9 cellular contexts compared by ENCODE assay signal in the genomic region with DNA sequence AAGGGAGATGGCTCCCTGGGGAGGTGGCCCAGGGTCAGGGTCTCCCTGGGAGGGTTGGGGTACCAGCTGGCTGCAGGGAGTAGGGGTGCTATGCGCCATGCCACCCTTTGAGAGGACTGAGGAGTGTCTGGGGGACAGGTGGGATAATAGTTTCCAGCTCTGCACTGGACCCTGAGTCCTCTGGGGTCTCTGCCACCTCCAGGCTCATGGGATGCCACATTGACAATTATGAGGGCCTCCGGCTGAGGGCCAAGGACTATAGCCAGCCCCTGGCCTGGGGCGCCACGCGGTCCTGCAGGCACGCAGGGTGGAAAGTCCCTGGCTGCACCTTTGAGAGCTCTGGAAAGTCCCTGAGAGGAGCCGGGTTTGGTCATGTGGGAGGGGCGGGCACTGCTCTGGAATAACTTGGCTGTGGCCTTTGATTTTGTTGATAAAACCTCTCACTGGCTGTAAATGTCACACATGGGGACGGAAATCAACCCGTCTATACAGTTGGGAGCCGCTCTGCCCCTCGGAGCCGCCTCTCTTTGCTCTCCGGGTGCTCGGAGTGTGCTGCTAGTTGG. TPM values are rescaled to one million over a fixed set of nuclear protein-coding genes. Genes with fewer than 3 reads are reported as not detected.
DNase-seq lines count a peak whose midpoint lies in the region; ATAC-seq, FAIRE-seq and TF ChIP-seq lines count a peak whose summit lies in the region.
"Had no signal": no experiment of that assay in that cellular context is flagged by ENCODE, and none has a peak within 500 bp of the region (broad histone marks: within the 10 kb centered on the region; RNA-seq: fewer than 3 reads in every experiment).

No MANE protein-coding gene starts in this region.

- H3K4me1 ChIP-seq in HCT116 (ENCODE audit: control insufficient read depth in 1 of 2, insufficient read depth in 2 of 2, low read length in 2 of 2) (peaks cover 9 to 23% of the 10 kb centered on the region in 2 experiments), astrocyte (ENCODE audit: insufficient read depth, low read length) (peaks cover 17% of the 10 kb centered on the region), HepG2 (ENCODE audit: insufficient read depth, low read length) (peaks cover 27% of the 10 kb centered on the region)

- H2AFZ ChIP-seq in HCT116 (ENCODE audit: low read depth, low read length, poor library complexity, severe bottlenecking) (no peak overlapping the region), astrocyte (ENCODE audit: low read depth, low read length) (no peak overlapping the region), HepG2 (ENCODE audit: low read length) (no peak overlapping the region)

- peak overlapping the region; percentile 42 for H3K27ac ChIP-seq in HCT116 (ENCODE audit: low read depth, low read length)
- peak overlapping the region; percentile 72 for H3K27ac ChIP-seq in astrocyte (ENCODE audit: low read depth, low read length)
- H3K27ac ChIP-seq in HepG2 (ENCODE audit: extremely low read length, insufficient read depth, low read length): peak overlapping the region; percentile 67

- DNase-seq in EL: peak; percentile 68
- DNase-seq in HCT116 (ENCODE audit: low read depth, low spot score): no peak
- DNase-seq in SW480 (ENCODE audit: low spot score): peak; percentile 72
- DNase-seq in astrocyte (ENCODE audit: low read depth): peak; percentile 74
- DNase-seq in HepG2 (ENCODE audit: low spot score): no peak
- peak; percentile 63 to 82 for DNase-seq in stimulated activated CD8-positive, alpha-beta memory T cell treated with anti-CD3 and anti-CD28 coated beads, Interleukin-15, amount 100 ng/mL, for 4 hours (ENCODE audit: low read depth in 2 of 2)
- no peak for DNase-seq in middle frontal gyrus (ENCODE audit: extremely low spot score, low spot score)
- DNase-seq in NCI-H1930 (lab: John Stamatoyannopoulos, UW): no peak

- TF ChIP-seq POLR2A in HCT116 (IDR thresholded peaks at IDR 0.05; ENCODE audit: borderline replicate concordance, extremely low read depth, insufficient read depth, insufficient read length) (no peak), HepG2 (IDR thresholded peaks at IDR 0.05; ENCODE audit: insufficient read depth in 1 of 2, low read depth in 2 of 2, low read length in 2 of 2) (no peak)

- BruUV-seq in HCT116 (replicated peaks; lab: Mats Ljungman, UMichigan): no TSS peak
- no TSS peak for BruUV-seq in HepG2 (replicated peaks; lab: Mats Ljungman, UMichigan)

- no peaks in the 10 kb centered on the region for H3K27me3 Mint-ChIP-seq in astrocyte (ENCODE audit: low read depth, unreplicated experiment)

- H3K9me3 ChIP-seq in HCT116 (ENCODE audit: control insufficient read depth in 1 of 2, insufficient read depth in 1 of 2, low read depth in 1 of 2, low read length in 2 of 2): no peaks in the 10 kb centered on the region
- H3K9me3 ChIP-seq in astrocyte (ENCODE audit: insufficient read depth, low read depth, low read length): no peaks in the 10 kb centered on the region
- no peaks in the 10 kb centered on the region for H3K9me3 ChIP-seq in HepG2 (ENCODE audit: low read length)

- TF ChIP-seq RAD21 in HCT116 (IDR thresholded peaks at IDR 0.05; ENCODE audit: low read depth) (no peak), HepG2 (CRISPR knock-in tag; IDR thresholded peaks at IDR 0.05) (no peak)

- H3K9ac ChIP-seq in HCT116 (ENCODE audit: low read length) (0 out of 2 replicates have a peak overlapping the region, but pooled peaks have one; percentile 43), astrocyte (ENCODE audit: low read length) (peak overlapping the region; percentile 65), HepG2 (ENCODE audit: insufficient read depth, low read depth, low read length) (peak overlapping the region; percentile 24; the same call in 1 of the 2 replicates)

- no peaks in the 10 kb centered on the region for H4K20me1 ChIP-seq in HCT116 (ENCODE audit: insufficient read depth)
- H4K20me1 ChIP-seq in astrocyte (ENCODE audit: insufficient read depth, low read length): peaks cover 12% of the 10 kb centered on the region
- peaks cover 9% of the 10 kb centered on the region for H4K20me1 ChIP-seq in HepG2 (ENCODE audit: insufficient read depth, low read length)

- 97% methylated on average over 10 of the region's 15 CpGs for WGBS in HepG2 (ENCODE audit: low lambda C conversion rate)

- intact Hi-C loops in HCT116 (cut with micrococcal nuclease) (no loop called here), HepG2 (cut with micrococcal nuclease; ENCODE audit: unreplicated experiment) (no loop called here)

- POLR2A ChIA-PET in HCT116 (lab: Charles Lee) (no interaction called here), HepG2 (lab: Yijun Ruan, JAX) (interaction anchor here (0.9 to 2.4 kb wide), 6 partner anchors 16 to 339 kb away, joined by 3 to 20 read pairs (median 7); a partner anchor contains a TSS)

- no peak for TF ChIP-seq CTCF in HCT116 (IDR thresholded peaks at IDR 0.05 in 2 of 3, conservative IDR thresholded peaks at IDR 0.05 in 1 of 3; ENCODE audit: borderline replicate concordance in 1 of 3, insufficient read depth in 1 of 3, low read depth in 2 of 3, low read length in 2 of 3)
- no peak for TF ChIP-seq CTCF in astrocyte (IDR thresholded peaks at IDR 0.05; ENCODE audit: insufficient read depth, low read depth, low read length)
- TF ChIP-seq CTCF in HepG2 (CRISPR knock-in tag; IDR thresholded peaks at IDR 0.05): no peak

- H3K9me3 Mint-ChIP-seq in astrocyte (ENCODE audit: unreplicated experiment): no peaks in the 10 kb centered on the region

- no peak for ATAC-seq in HCT116
- peak; percentile 28 for ATAC-seq in HepG2

- RAD21 ChIA-PET in HCT116 (lab: Charles Lee; ENCODE audit: low non-redundant PET in 1 of 2, low total read pairs in 2 of 2, uncharacterized antibody in 2 of 2, unreplicated experiment in 2 of 2): no interaction called here

- no peaks in the 10 kb centered on the region for H3K9me2 ChIP-seq in HCT116 (ENCODE audit: insufficient read depth)

- FAIRE-seq in astrocyte (lab: Jason Lieb, UNC) (no peak), HepG2 (lab: Jason Lieb, UNC) (no peak)

- peaks cover 13% of the 10 kb centered on the region for H3K36me3 Mint-ChIP-seq in astrocyte (ENCODE audit: low read depth, unreplicated experiment)

- no peak overlapping the region for H3K4me3 Mint-ChIP-seq in astrocyte (ENCODE audit: unreplicated experiment)

- H3K36me3 ChIP-seq in HCT116 (ENCODE audit: control insufficient read depth in 1 of 2, insufficient read depth in 2 of 2, low read length in 2 of 2) (peaks cover 20 to 39% of the 10 kb centered on the region in 2 experiments; a peak in 3 of 4 replicates), astrocyte (ENCODE audit: insufficient read depth, low read length) (peaks cover 4% of the 10 kb centered on the region), HepG2 (replicated peaks in 1 of 2; ENCODE audit: control insufficient read depth in 1 of 2, insufficient read depth in 2 of 2, low read length in 2 of 2) (peaks cover 19 to 59% of the 10 kb centered on the region in 2 experiments)

- H3K27me3 ChIP-seq in HCT116 (ENCODE audit: insufficient read depth, low read length) (no peaks in the 10 kb centered on the region), astrocyte (ENCODE audit: insufficient read depth, low read length) (no peaks in the 10 kb centered on the region), HepG2 (ENCODE audit: control insufficient read depth in 1 of 2, insufficient read depth in 2 of 2, low read length in 2 of 2) (no peaks in the 10 kb centered on the region)

- H3K79me2 ChIP-seq in HCT116 (ENCODE audit: insufficient read depth, low read length) (peaks cover 41% of the 10 kb centered on the region; the same call in 1 of the 2 replicates), astrocyte (ENCODE audit: insufficient read depth, low read length) (peaks cover 9% of the 10 kb centered on the region), HepG2 (ENCODE audit: insufficient read depth, low read length) (peaks cover 6% of the 10 kb centered on the region)

- CTCF ChIA-PET in HCT116 (lab: Charles Lee): interaction anchor here (0.8 kb wide), 1 partner anchor 60 kb away, joined by 3 read pairs; a partner anchor contains a TSS
- CTCF ChIA-PET in HepG2 (lab: Yijun Ruan, JAX; ENCODE audit: low intra/inter-chr PET ratio, low total read pairs): no interaction called here

- H3K27ac Mint-ChIP-seq in astrocyte (ENCODE audit: unreplicated experiment): peak overlapping the region; percentile 91

- peak overlapping the region; percentile 61 for H3K4me2 ChIP-seq in HCT116 (ENCODE audit: low read length)
- peak overlapping the region; percentile 60 for H3K4me2 ChIP-seq in astrocyte (ENCODE audit: low read length)
- H3K4me2 ChIP-seq in HepG2 (ENCODE audit: low read depth, low read length): peak overlapping the region; percentile 39; the same call in 1 of the 2 replicates

- in situ Hi-C loops in HepG2 (cut with HindIII; ENCODE audit: extremely low pct_ligation_motif_present, low pct_unique_long_range_greater_than_20kb): no loop called here

- H3K4me1 Mint-ChIP-seq in astrocyte (ENCODE audit: low read depth, unreplicated experiment): peaks cover 17% of the 10 kb centered on the region

- no peak for TF ChIP-seq EP300 in HepG2 (IDR thresholded peaks at IDR 0.05; ENCODE audit: low read depth in 2 of 2, low read length in 2 of 2)
- TF ChIP-seq EP300 in HepG2 (CRISPR knock-in tag; IDR thresholded peaks at IDR 0.05; ENCODE audit: borderline replicate concordance): no peak

- H3K4me3 ChIP-seq in HCT116 (replicated peaks in 1 of 2; ENCODE audit: low read depth in 1 of 2, low read length in 2 of 2) (no peak overlapping the region), astrocyte (ENCODE audit: insufficient read depth, low read depth, low read length) (no peak overlapping the region), HepG2 (replicated peaks in 1 of 3; ENCODE audit: insufficient read depth in 1 of 3, low read depth in 2 of 3, low read length in 3 of 3) (no peak overlapping the region)

RNA-seq across cellular contexts. Expression of a gene that starts 16.0 kb away (rescaled TPM):
- total RNA-seq in HCT116 (2021; ENCODE audit: unreplicated experiment) (28.4 TPM), astrocyte (12.5 and 14.4 TPM in 2 replicates), HepG2 (2016; rRNA removed; fragmentation: Illumina TruSeq; extraction: Trizol) (13.4 and 13.6 TPM in 2 replicates)
- polyA plus RNA-seq in HCT116 (2012): 13.7 and 13.9 TPM in 2 replicates
- total RNA-seq in HepG2 (2016; cell fraction: cytosol; rRNA removed; fragmentation: Illumina TruSeq; extraction: Trizol; ENCODE audit: low read depth): 2.6 and 2.9 TPM in 2 replicates
- total RNA-seq in HepG2 (2016; cell fraction: insoluble cytoplasmic fraction; rRNA removed; fragmentation: Illumina TruSeq; extraction: Trizol): 12.1 and 13.9 TPM in 2 replicates
- total RNA-seq in HepG2 (2016; cell fraction: membrane; rRNA removed; fragmentation: Illumina TruSeq; extraction: Trizol): 4.8 and 6.0 TPM in 2 replicates
- total RNA-seq in HepG2 (2016; cell fraction: nucleus; rRNA removed; fragmentation: Illumina TruSeq; extraction: Trizol): 10.7 and 13.3 TPM in 2 replicates
- polyA plus RNA-seq in HepG2 (2011; rRNA removed): 12.4 and 15.5 TPM in 2 replicates
- 8.6 and 12.5 TPM in 2 replicates for polyA plus RNA-seq in HepG2 (2011; cell fraction: cytosol; rRNA removed)
- polyA plus RNA-seq in HepG2 (2011; cell fraction: nucleus; rRNA removed): 30.8 and 35.5 TPM in 2 replicates
- polyA plus RNA-seq in HepG2 (2012): 7.0 and 8.7 TPM in 2 replicates
- polyA plus RNA-seq in HepG2 (2016; cell fraction: cytosol; fragmentation: Illumina TruSeq; extraction: Trizol; ENCODE audit: low read depth): 1.7 and 2.3 TPM in 2 replicates
- 11.2 and 13.9 TPM in 2 replicates for polyA plus RNA-seq in HepG2 (2016; cell fraction: insoluble cytoplasmic fraction; fragmentation: Illumina TruSeq; extraction: Trizol; ENCODE audit: low read depth)
- polyA plus RNA-seq in HepG2 (2016; cell fraction: membrane; fragmentation: Illumina TruSeq; extraction: Trizol; ENCODE audit: low read depth): 3.5 and 4.0 TPM in 2 replicates
- polyA plus RNA-seq in HepG2 (2016; cell fraction: nucleus; fragmentation: Illumina TruSeq; extraction: Trizol; ENCODE audit: insufficient read depth, low read depth): 24.7 and 26.6 TPM in 2 replicates
- 25.6 and 44.8 TPM in 2 replicates for polyA minus RNA-seq in HepG2 (2011; rRNA and poly(A)+ RNA removed; ENCODE audit: low replicate concordance)
- polyA minus RNA-seq in HepG2 (2011; cell fraction: cytosol; rRNA and poly(A)+ RNA removed): 10.1 and 12.2 TPM in 2 replicates
- 13.0 and 15.2 TPM in 2 replicates for polyA minus RNA-seq in HepG2 (2011; cell fraction: nucleus; rRNA and poly(A)+ RNA removed)

RNA-seq across cellular contexts. Expression of a gene that starts 36.2 kb away (rescaled TPM):
- 311 TPM for total RNA-seq in HCT116 (2021; ENCODE audit: unreplicated experiment)
- polyA plus RNA-seq in HCT116 (2012): 465 and 468 TPM in 2 replicates
- 364 and 367 TPM in 2 replicates for total RNA-seq in astrocyte
- 379 and 474 TPM in 2 replicates for total RNA-seq in HepG2 (2016; rRNA removed; fragmentation: Illumina TruSeq; extraction: Trizol)
- total RNA-seq in HepG2 (2016; cell fraction: cytosol; rRNA removed; fragmentation: Illumina TruSeq; extraction: Trizol; ENCODE audit: low read depth): 152 and 180 TPM in 2 replicates
- 390 and 529 TPM in 2 replicates for total RNA-seq in HepG2 (2016; cell fraction: insoluble cytoplasmic fraction; rRNA removed; fragmentation: Illumina TruSeq; extraction: Trizol)
- total RNA-seq in HepG2 (2016; cell fraction: membrane; rRNA removed; fragmentation: Illumina TruSeq; extraction: Trizol): 186 and 193 TPM in 2 replicates
- total RNA-seq in HepG2 (2016; cell fraction: nucleus; rRNA removed; fragmentation: Illumina TruSeq; extraction: Trizol): 157 and 160 TPM in 2 replicates
- polyA plus RNA-seq in HepG2 (2011; rRNA removed): 235 and 269 TPM in 2 replicates
- polyA plus RNA-seq in HepG2 (2011; cell fraction: cytosol; rRNA removed): 392 and 430 TPM in 2 replicates
- polyA plus RNA-seq in HepG2 (2011; cell fraction: nucleus; rRNA removed): 129 and 177 TPM in 2 replicates
- 257 and 326 TPM in 2 replicates for polyA plus RNA-seq in HepG2 (2012)
- polyA plus RNA-seq in HepG2 (2016; cell fraction: cytosol; fragmentation: Illumina TruSeq; extraction: Trizol; ENCODE audit: low read depth): 191 and 202 TPM in 2 replicates
- polyA plus RNA-seq in HepG2 (2016; cell fraction: insoluble cytoplasmic fraction; fragmentation: Illumina TruSeq; extraction: Trizol; ENCODE audit: low read depth): 553 and 620 TPM in 2 replicates
- polyA plus RNA-seq in HepG2 (2016; cell fraction: membrane; fragmentation: Illumina TruSeq; extraction: Trizol; ENCODE audit: low read depth): 198 and 200 TPM in 2 replicates
- polyA plus RNA-seq in HepG2 (2016; cell fraction: nucleus; fragmentation: Illumina TruSeq; extraction: Trizol; ENCODE audit: insufficient read depth, low read depth): 307 and 322 TPM in 2 replicates
- 34.3 and 99.7 TPM in 2 replicates for polyA minus RNA-seq in HepG2 (2011; rRNA and poly(A)+ RNA removed; ENCODE audit: low replicate concordance)
- 87.8 and 91.0 TPM in 2 replicates for polyA minus RNA-seq in HepG2 (2011; cell fraction: cytosol; rRNA and poly(A)+ RNA removed)
- 84.2 and 94.6 TPM in 2 replicates for polyA minus RNA-seq in HepG2 (2011; cell fraction: nucleus; rRNA and poly(A)+ RNA removed)

RNA-seq across cellular contexts. Expression of a gene that starts 42.2 kb away (rescaled TPM):
- 88.0 TPM for total RNA-seq in HCT116 (2021; ENCODE audit: unreplicated experiment)
- 78.5 and 93.5 TPM in 2 replicates for polyA plus RNA-seq in HCT116 (2012)
- 67.7 and 70.4 TPM in 2 replicates for total RNA-seq in astrocyte
- 47.4 and 60.4 TPM in 2 replicates for total RNA-seq in HepG2 (2016; rRNA removed; fragmentation: Illumina TruSeq; extraction: Trizol)
- 101 and 115 TPM in 2 replicates for total RNA-seq in HepG2 (2016; cell fraction: cytosol; rRNA removed; fragmentation: Illumina TruSeq; extraction: Trizol; ENCODE audit: low read depth)
- total RNA-seq in HepG2 (2016; cell fraction: insoluble cytoplasmic fraction; rRNA removed; fragmentation: Illumina TruSeq; extraction: Trizol): 43.2 and 63.0 TPM in 2 replicates
- 157 and 168 TPM in 2 replicates for total RNA-seq in HepG2 (2016; cell fraction: membrane; rRNA removed; fragmentation: Illumina TruSeq; extraction: Trizol)
- 38.4 and 45.7 TPM in 2 replicates for total RNA-seq in HepG2 (2016; cell fraction: nucleus; rRNA removed; fragmentation: Illumina TruSeq; extraction: Trizol)
- polyA plus RNA-seq in HepG2 (2011; rRNA removed): 52.0 and 76.2 TPM in 2 replicates
- 70.1 and 111 TPM in 2 replicates for polyA plus RNA-seq in HepG2 (2011; cell fraction: cytosol; rRNA removed)
- 318 and 399 TPM in 2 replicates for polyA plus RNA-seq in HepG2 (2011; cell fraction: nucleus; rRNA removed)
- 33.4 and 43.8 TPM in 2 replicates for polyA plus RNA-seq in HepG2 (2012)
- polyA plus RNA-seq in HepG2 (2016; cell fraction: cytosol; fragmentation: Illumina TruSeq; extraction: Trizol; ENCODE audit: low read depth): 106 and 116 TPM in 2 replicates
- 41.2 and 50.1 TPM in 2 replicates for polyA plus RNA-seq in HepG2 (2016; cell fraction: insoluble cytoplasmic fraction; fragmentation: Illumina TruSeq; extraction: Trizol; ENCODE audit: low read depth)
- polyA plus RNA-seq in HepG2 (2016; cell fraction: membrane; fragmentation: Illumina TruSeq; extraction: Trizol; ENCODE audit: low read depth): 127 and 134 TPM in 2 replicates
- polyA plus RNA-seq in HepG2 (2016; cell fraction: nucleus; fragmentation: Illumina TruSeq; extraction: Trizol; ENCODE audit: insufficient read depth, low read depth): 94.3 and 97.4 TPM in 2 replicates
- 183 and 195 TPM in 2 replicates for polyA minus RNA-seq in HepG2 (2011; rRNA and poly(A)+ RNA removed; ENCODE audit: low replicate concordance)
- 55.6 and 63.5 TPM in 2 replicates for polyA minus RNA-seq in HepG2 (2011; cell fraction: cytosol; rRNA and poly(A)+ RNA removed)
- 34.1 and 36.8 TPM in 2 replicates for polyA minus RNA-seq in HepG2 (2011; cell fraction: nucleus; rRNA and poly(A)+ RNA removed)

RNA-seq across cellular contexts. Expression of a gene that starts 42.7 kb away (rescaled TPM):
- total RNA-seq in HCT116 (2021; ENCODE audit: unreplicated experiment): 2.1 TPM
- 0.42 and 0.69 TPM in 2 replicates for polyA plus RNA-seq in HCT116 (2012)
- 0.77 and 1.6 TPM in 2 replicates for total RNA-seq in astrocyte
- 2.0 and 4.9 TPM in 2 replicates for total RNA-seq in HepG2 (2016; rRNA removed; fragmentation: Illumina TruSeq; extraction: Trizol)
- total RNA-seq in HepG2 (2016; cell fraction: cytosol; rRNA removed; fragmentation: Illumina TruSeq; extraction: Trizol; ENCODE audit: low read depth): 1.2 and 2.9 TPM in 2 replicates
- total RNA-seq in HepG2 (2016; cell fraction: insoluble cytoplasmic fraction; rRNA removed; fragmentation: Illumina TruSeq; extraction: Trizol): 1.4 and 4.7 TPM in 2 replicates
- total RNA-seq in HepG2 (2016; cell fraction: membrane; rRNA removed; fragmentation: Illumina TruSeq; extraction: Trizol): 2.1 and 3.5 TPM in 2 replicates
- total RNA-seq in HepG2 (2016; cell fraction: nucleus; rRNA removed; fragmentation: Illumina TruSeq; extraction: Trizol): 6.1 and 7.0 TPM in 2 replicates
- 12.8 and 18.3 TPM in 2 replicates for polyA plus RNA-seq in HepG2 (2011; rRNA removed)
- 8.9 and 13.0 TPM in 2 replicates for polyA plus RNA-seq in HepG2 (2011; cell fraction: cytosol; rRNA removed)
- polyA plus RNA-seq in HepG2 (2011; cell fraction: nucleus; rRNA removed): 94.5 and 107 TPM in 2 replicates
- polyA plus RNA-seq in HepG2 (2012): 15.3 and 17.5 TPM in 2 replicates
- polyA plus RNA-seq in HepG2 (2016; cell fraction: cytosol; fragmentation: Illumina TruSeq; extraction: Trizol; ENCODE audit: low read depth): 2.1 and 2.6 TPM in 2 replicates
- 2.3 and 2.4 TPM in 2 replicates for polyA plus RNA-seq in HepG2 (2016; cell fraction: insoluble cytoplasmic fraction; fragmentation: Illumina TruSeq; extraction: Trizol; ENCODE audit: low read depth)
- 2.2 and 3.1 TPM in 2 replicates for polyA plus RNA-seq in HepG2 (2016; cell fraction: membrane; fragmentation: Illumina TruSeq; extraction: Trizol; ENCODE audit: low read depth)
- polyA plus RNA-seq in HepG2 (2016; cell fraction: nucleus; fragmentation: Illumina TruSeq; extraction: Trizol; ENCODE audit: insufficient read depth, low read depth): 10.1 and 13.4 TPM in 2 replicates
- 0.70 and 11.9 TPM in 2 replicates for polyA minus RNA-seq in HepG2 (2011; rRNA and poly(A)+ RNA removed; ENCODE audit: low replicate concordance)
- polyA minus RNA-seq in HepG2 (2011; cell fraction: cytosol; rRNA and poly(A)+ RNA removed): 3.6 and 6.2 TPM in 2 replicates
- 7.0 and 7.2 TPM in 2 replicates for polyA minus RNA-seq in HepG2 (2011; cell fraction: nucleus; rRNA and poly(A)+ RNA removed)
- total RNA-seq: LHCN-M2 had no signal

RNA-seq across cellular contexts. Expression of a gene that starts 49.7 kb away (rescaled TPM):
- total RNA-seq in HCT116 (2021; ENCODE audit: unreplicated experiment) (4.2 TPM), astrocyte (not detected in 2 replicates), HepG2 (2016; rRNA removed; fragmentation: Illumina TruSeq; extraction: Trizol) (1.2 and 3.4 TPM in 2 replicates)
- 1.4 and 2.0 TPM in 2 replicates for polyA plus RNA-seq in HCT116 (2012)
- 0.97 TPM in 1 of 2 replicates, not detected in the other for total RNA-seq in HepG2 (2016; cell fraction: cytosol; rRNA removed; fragmentation: Illumina TruSeq; extraction: Trizol; ENCODE audit: low read depth)
- 0.89 and 3.4 TPM in 2 replicates for total RNA-seq in HepG2 (2016; cell fraction: insoluble cytoplasmic fraction; rRNA removed; fragmentation: Illumina TruSeq; extraction: Trizol)
- total RNA-seq in HepG2 (2016; cell fraction: membrane; rRNA removed; fragmentation: Illumina TruSeq; extraction: Trizol): 1.1 and 1.4 TPM in 2 replicates
- 4.3 and 4.4 TPM in 2 replicates for total RNA-seq in HepG2 (2016; cell fraction: nucleus; rRNA removed; fragmentation: Illumina TruSeq; extraction: Trizol)
- polyA plus RNA-seq in HepG2 (2011; rRNA removed): 6.9 and 7.5 TPM in 2 replicates
- polyA plus RNA-seq in HepG2 (2011; cell fraction: cytosol; rRNA removed): 1.1 and 1.6 TPM in 2 replicates
- polyA plus RNA-seq in HepG2 (2011; cell fraction: nucleus; rRNA removed): 68.8 and 75.7 TPM in 2 replicates
- 5.5 and 6.7 TPM in 2 replicates for polyA plus RNA-seq in HepG2 (2012)
- polyA plus RNA-seq in HepG2 (2016; cell fraction: cytosol; fragmentation: Illumina TruSeq; extraction: Trizol; ENCODE audit: low read depth): 0.62 and 0.70 TPM in 2 replicates
- polyA plus RNA-seq in HepG2 (2016; cell fraction: insoluble cytoplasmic fraction; fragmentation: Illumina TruSeq; extraction: Trizol; ENCODE audit: low read depth): 1.5 and 1.7 TPM in 2 replicates
- polyA plus RNA-seq in HepG2 (2016; cell fraction: membrane; fragmentation: Illumina TruSeq; extraction: Trizol; ENCODE audit: low read depth): 1.4 and 1.7 TPM in 2 replicates
- 23.3 and 27.4 TPM in 2 replicates for polyA plus RNA-seq in HepG2 (2016; cell fraction: nucleus; fragmentation: Illumina TruSeq; extraction: Trizol; ENCODE audit: insufficient read depth, low read depth)
- 3.2 and 7.0 TPM in 2 replicates for polyA minus RNA-seq in HepG2 (2011; rRNA and poly(A)+ RNA removed; ENCODE audit: low replicate concordance)
- 1.6 and 3.5 TPM in 2 replicates for polyA minus RNA-seq in HepG2 (2011; cell fraction: cytosol; rRNA and poly(A)+ RNA removed)
- 5.3 and 7.7 TPM in 2 replicates for polyA minus RNA-seq in HepG2 (2011; cell fraction: nucleus; rRNA and poly(A)+ RNA removed)
- total RNA-seq: LHCN-M2 had no signal

Comparison
In these comparisons a context has a peak if more than half of its experiments do, and no peak if none do; other contexts are left out.
1. DNase-seq: peak in EL (single experiment), SW480 (single experiment), astrocyte (single experiment) and stimulated activated CD8-positive, alpha-beta memory T cell treated with anti-CD3 and anti-CD28 coated beads, Interleukin-15, amount 100 ng/mL, for 4 hours (2 of 2); none in HCT116 (single experiment), HepG2 (single experiment), middle frontal gyrus (single experiment) and NCI-H1930 (0 of 2).
2. Peak in every context shown above with its lines, with median percentiles within 50 percentile points of each other: H3K27ac ChIP-seq, H3K4me2 ChIP-seq and H3K9ac ChIP-seq.